18 cellular contexts compared by ENCODE assay signal in genomic region chrX:118666521-118666920, GRCh38.
A peak's percentile ranks its signal among the peaks of the same experiment; 100 is the strongest.
DNase-seq lines count a peak whose midpoint lies in the region; ATAC-seq, FAIRE-seq and TF ChIP-seq lines count a peak whose summit lies in the region.
"Had no signal": no experiment of that assay in that cellular context is flagged by ENCODE, and none has a peak within 500 bp of the region (broad histone marks: within the 10 kb centered on the region; RNA-seq: fewer than 3 reads in every experiment).

No MANE protein-coding gene starts in this region.

- no peaks in the 10 kb centered on the region for H3K9me3 Mint-ChIP-seq in astrocyte (ENCODE audit: unreplicated experiment)

- H3K36me3 Mint-ChIP-seq in astrocyte (ENCODE audit: low read depth, unreplicated experiment), result peaks cover 3% of the 10 kb centered on the region

- peak overlapping the region; percentile 36 for H3K27ac ChIP-seq in ACC112 (ENCODE audit: low read depth, low read length)
- no peak overlapping the region for H3K27ac ChIP-seq in astrocyte (ENCODE audit: low read depth, low read length)
- H3K27ac ChIP-seq: GM23248 had no signal

- no peak overlapping the region for H3K4me3 Mint-ChIP-seq in astrocyte (ENCODE audit: unreplicated experiment)

- H3K36me3 ChIP-seq in ACC112 (ENCODE audit: insufficient read depth, low read length) (no peaks in the 10 kb centered on the region; the same call in 1 of the 2 replicates), astrocyte (ENCODE audit: insufficient read depth, low read length) (no peaks in the 10 kb centered on the region)

- H4K20me1 ChIP-seq in astrocyte (ENCODE audit: insufficient read depth, low read length), result no peaks in the 10 kb centered on the region

- H3K9ac ChIP-seq in astrocyte (ENCODE audit: low read length), result no peak overlapping the region
- H3K9ac ChIP-seq: GM23248, SK-N-SH had no signal

- H3K4me1 ChIP-seq in ACC112 (ENCODE audit: control insufficient read depth, insufficient read depth, low read length, unreplicated experiment), result peaks cover 12% of the 10 kb centered on the region
- H3K4me1 ChIP-seq in astrocyte (ENCODE audit: insufficient read depth, low read length), result no peaks in the 10 kb centered on the region
- H3K4me1 ChIP-seq: Caco-2 had no signal

- peak overlapping the region; percentile 14 for H2AFZ ChIP-seq in ACC112 (ENCODE audit: low read length, unreplicated experiment)
- H2AFZ ChIP-seq in astrocyte (ENCODE audit: low read depth, low read length), result no peak overlapping the region
- H2AFZ ChIP-seq: GM23248 had no signal

- H3K27ac Mint-ChIP-seq in astrocyte (ENCODE audit: unreplicated experiment), result no peak overlapping the region

- no peaks in the 10 kb centered on the region for H3K9me3 ChIP-seq in astrocyte (ENCODE audit: insufficient read depth, low read depth, low read length)
- H3K9me3 ChIP-seq: Caco-2, SK-N-SH had no signal

- no peaks in the 10 kb centered on the region for H3K4me1 Mint-ChIP-seq in astrocyte (ENCODE audit: low read depth, unreplicated experiment)

- no peaks in the 10 kb centered on the region for H3K27me3 ChIP-seq in ACC112 (ENCODE audit: insufficient read depth, low read length)
- H3K27me3 ChIP-seq in astrocyte (ENCODE audit: insufficient read depth, low read length), result no peaks in the 10 kb centered on the region

- no peak for FAIRE-seq in astrocyte (lab: Jason Lieb, UNC)

- no peak for TF ChIP-seq CTCF in astrocyte (IDR thresholded peaks at IDR 0.05; ENCODE audit: insufficient read depth, low read depth, low read length)

- H3K4me2 ChIP-seq in astrocyte (ENCODE audit: low read length), result peak overlapping the region; percentile 22
- H3K4me2 ChIP-seq: SK-N-SH had no signal

- H3K79me2 ChIP-seq in ACC112 (ENCODE audit: control insufficient read depth, insufficient read depth, low read length, unreplicated experiment) (no peaks in the 10 kb centered on the region), astrocyte (ENCODE audit: insufficient read depth, low read length) (no peaks in the 10 kb centered on the region)

- no peak overlapping the region for H3K4me3 ChIP-seq in ACC112 (ENCODE audit: low read depth, low read length)
- H3K4me3 ChIP-seq in astrocyte (ENCODE audit: insufficient read depth, low read depth, low read length), result no peak overlapping the region
- H3K4me3 ChIP-seq: GM23248 had no signal

- H3K27me3 Mint-ChIP-seq in astrocyte (ENCODE audit: low read depth, unreplicated experiment), result no peaks in the 10 kb centered on the region

- ATAC-seq in GM18858 (IDR thresholded peaks at IDR 0.05; ENCODE audit: unreplicated experiment) (no peak), GM18861 (IDR thresholded peaks at IDR 0.05; ENCODE audit: unreplicated experiment) (no peak), HG02759 (IDR thresholded peaks at IDR 0.05; ENCODE audit: unreplicated experiment) (no peak)
- ATAC-seq: HCT116, Right ventricle myocardium inferior had no signal

- DNase-seq in ELR (ENCODE audit: low read depth) (peak; percentile 22), astrocyte (ENCODE audit: low read depth) (no peak), fibroblast of peridontal ligament (ENCODE audit: extremely low read depth) (peak; percentile 4), anterior cingulate cortex (lab: John Stamatoyannopoulos, UW) (no peak)
- DNase-seq: Caco-2, GM23248, KG1, NCI-H1436 treated with DMSO at 0.1 percent for 48 hours, NCI-H2029 treated with DMSO at 0.1 percent for 48 hours, NCI-H2171 treated with DMSO at 0.1 percent for 48 hours, NCI-H748 treated with DMSO at 0.1 percent for 48 hours, SK-N-SH had no signal

Comparison
In these comparisons a context has a peak if more than half of its experiments do, and no peak if none do; other contexts are left out.
1. DNase-seq: peak in ELR (single experiment) and fibroblast of peridontal ligament (single experiment); none in astrocyte (single experiment) and anterior cingulate cortex (0 of 58).